Comparison of ENCODE assay signal across 12 cellular contexts in genomic region chr2:26567534-26567933, GRCh38.
"Had no signal": no experiment of that assay in that cellular context is flagged by ENCODE, and none has a peak within 500 bp of the region (broad histone marks: within the 10 kb centered on the region; RNA-seq: fewer than 3 reads in every experiment).

No MANE protein-coding gene starts in this region.

- H3K27ac ChIP-seq: breast epithelium, esophagus squamous epithelium, tibial artery, VCaP had no signal

- ATAC-seq: activated CD4-positive, alpha-beta T cell treated with anti-CD3 and anti-CD28 coated beads for 36 hours; activated naive CD4-positive, alpha-beta T cell treated with anti-CD3 and anti-CD28 coated beads, Interleukin-2, amount 50 U/mL, for 72 hours; stimulated activated effector memory CD8-positive, alpha-beta T cell treated with anti-CD3 and anti-CD28 coated beads, Interleukin-12 subunit alpha, Interleukin-12 subunit beta, amount 100 ng/mL, for 72 hours had no signal

- H3K9me3 ChIP-seq: breast epithelium, esophagus squamous epithelium, tibial artery had no signal

- H3K4me2 ChIP-seq: smooth muscle cell had no signal

- H3K36me3 ChIP-seq: breast epithelium, esophagus squamous epithelium, tibial artery had no signal

- DNase-seq: activated CD4-positive, alpha-beta memory T cell treated with anti-CD3 and anti-CD28 coated beads, Interleukin-2, amount 10 ng/mL, durations not matched to agents 7 days and 5 days; activated CD4-positive, alpha-beta T cell treated with anti-CD3 and anti-CD28 coated beads for 36 hours; anterior cingulate cortex; esophagus squamous epithelium; foreskin fibroblast; T1000 had no signal

- H3K4me3 ChIP-seq: breast epithelium, esophagus squamous epithelium, smooth muscle cell, tibial artery had no signal
